Comparison of ENCODE assay signal across 8 cellular contexts in the genomic region with DNA sequence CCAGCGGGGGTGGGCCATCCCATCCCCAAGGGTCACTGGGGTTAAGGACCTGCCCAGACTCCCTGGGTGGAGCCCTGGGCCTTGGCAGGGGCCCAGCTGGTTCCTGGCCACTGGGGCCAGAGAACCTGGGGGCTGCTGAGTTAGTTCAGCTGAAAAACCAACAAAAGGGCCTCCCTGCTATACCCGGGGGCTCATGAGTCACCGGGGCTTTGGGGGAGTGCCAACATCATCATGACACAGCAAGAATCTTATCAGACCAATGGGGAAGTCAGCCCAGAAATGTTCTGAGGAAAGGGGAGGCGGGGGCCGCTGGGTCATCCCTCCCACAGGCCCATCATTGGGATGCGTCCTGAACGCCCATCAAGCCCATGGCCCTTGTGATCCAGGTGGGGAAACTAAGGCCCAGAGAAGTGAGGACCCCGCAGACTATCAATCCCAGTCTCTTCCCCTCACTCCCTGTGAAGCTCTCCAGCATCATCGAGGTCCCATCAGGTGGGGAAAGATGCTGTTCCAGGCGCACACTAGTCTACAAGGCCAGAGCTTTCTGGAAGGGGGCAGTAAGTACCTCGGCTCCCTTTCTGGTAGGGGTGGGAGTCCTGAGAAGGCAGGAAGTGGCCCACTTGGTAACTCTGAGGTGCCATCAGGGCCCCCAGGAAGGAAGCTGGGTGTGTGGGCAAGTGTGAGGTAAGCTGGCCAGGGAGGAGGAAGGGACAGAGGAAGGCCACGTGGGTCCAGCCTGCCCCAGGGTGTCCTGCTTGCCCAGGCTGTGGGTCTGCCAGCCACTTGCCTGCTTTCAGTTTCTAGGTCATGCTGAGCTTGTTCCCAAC.
DNase-seq lines count a peak whose midpoint lies in the region; ATAC-seq lines count a peak whose summit lies in the region.

No MANE protein-coding gene starts in this region.

- no peak for ATAC-seq in HG03378 (IDR thresholded peaks at IDR 0.05; ENCODE audit: unreplicated experiment)
- ATAC-seq in HG02840 (IDR thresholded peaks at IDR 0.05; ENCODE audit: low FRiP score, unreplicated experiment), result no peak
- no peak for ATAC-seq in GM18519 (IDR thresholded peaks at IDR 0.05; ENCODE audit: low FRiP score, unreplicated experiment)

- DNase-seq in GM04503 (ENCODE audit: low read depth), result peak; percentile 70
- DNase-seq in RKO (ENCODE audit: low spot score), result peak; percentile 50
- DNase-seq in amygdala (lab: John Stamatoyannopoulos, UW), result peak in 36 of 56 donors; percentile 3 to 56 (median 20)
- DNase-seq in hypothalamus (lab: John Stamatoyannopoulos, UW), result peak in 35 of 51 donors; percentile 1 to 61 (median 21)
- DNase-seq in stimulated activated CD4-positive, alpha-beta T cell treated with anti-CD3 and anti-CD28 coated beads, Interleukin-4, amount 100 ng/mL, for 24 hours, result peak; percentile 68

Comparison
In these comparisons a context has a peak if more than half of its experiments do, and no peak if none do; other contexts are left out.
1. DNase-seq: peak in every context shown above with its lines; median percentile 70 in GM04503; 68 in stimulated activated CD4-positive, alpha-beta T cell treated with anti-CD3 and anti-CD28 coated beads, Interleukin-4, amount 100 ng/mL, for 24 hours; 50 in RKO; 21 in hypothalamus; 20 in amygdala.